ENCODE assay signal across 17 cellular contexts in genomic region chr10:74012480-74012879, GRCh38. TPM values are rescaled to one million over a fixed set of nuclear protein-coding genes. Genes with fewer than 3 reads are reported as not detected.
DNase-seq lines count a peak whose midpoint lies in the region; ATAC-seq, FAIRE-seq and TF ChIP-seq lines count a peak whose summit lies in the region.
"Had no signal": no experiment of that assay in that cellular context is flagged by ENCODE, and none has a peak within 500 bp of the region (broad histone marks: within the 10 kb centered on the region; RNA-seq: fewer than 3 reads in every experiment).

No MANE protein-coding gene starts in this region.

- H3K36me3 Mint-ChIP-seq in effector memory CD8-positive, alpha-beta T cell (ENCODE audit: insufficient read depth), result peaks cover 23% of the 10 kb centered on the region

- H3K4me3 ChIP-seq in DOHH2 (ENCODE audit: low read length) (peak overlapping the region; percentile 63; the same call in 1 of the 2 replicates), rectal smooth muscle tissue (ENCODE audit: low read length) (no peak overlapping the region), small intestine (ENCODE audit: low read depth in 1 of 2, low read length in 2 of 2) (no peak overlapping the region)
- H3K4me3 ChIP-seq: adrenal gland had no signal

- H3K79me2 ChIP-seq in DOHH2 (ENCODE audit: control insufficient read depth, low read length), result peaks cover 85% of the 10 kb centered on the region

- H3K9me3 ChIP-seq in DOHH2 (ENCODE audit: control insufficient read depth, insufficient read depth, low read length), result no peaks in the 10 kb centered on the region
- H3K9me3 ChIP-seq in small intestine (ENCODE audit: control insufficient read depth, low read depth), result no peaks in the 10 kb centered on the region
- H3K9me3 ChIP-seq: adrenal gland had no signal

- H3K36me3 ChIP-seq in DOHH2 (ENCODE audit: control insufficient read depth, low read length) (0 out of 2 replicates have a peak, but pooled peaks cover 3% of the 10 kb centered on the region), rectal smooth muscle tissue (ENCODE audit: control insufficient read depth, insufficient read depth, low read length) (no peaks in the 10 kb centered on the region), small intestine (ENCODE audit: control insufficient read depth in 2 of 2, insufficient read depth in 2 of 2, low read length in 2 of 2) (no peaks in the 10 kb centered on the region)
- H3K36me3 ChIP-seq: adrenal gland had no signal

- H3K27me3 ChIP-seq in DOHH2 (ENCODE audit: control insufficient read depth, low read length), result no peaks in the 10 kb centered on the region
- no peaks in the 10 kb centered on the region for H3K27me3 ChIP-seq in rectal smooth muscle tissue (ENCODE audit: control insufficient read depth, insufficient read depth, low read length)
- H3K27me3 ChIP-seq in small intestine (ENCODE audit: control insufficient read depth in 2 of 2, insufficient read depth in 2 of 2, low read length in 2 of 2), result no peaks in the 10 kb centered on the region
- H3K27me3 ChIP-seq: adrenal gland had no signal

- WGBS in small intestine, 3 donors, result 64 to 66% (median 66%) methylated on average over 2 of the region's 2 CpGs

- H3K27ac ChIP-seq in DOHH2 (ENCODE audit: low read depth, low read length), result peak overlapping the region; percentile 96
- H3K27ac ChIP-seq in rectal smooth muscle tissue (ENCODE audit: low read depth, low read length), result peak overlapping the region; percentile 15
- no peak overlapping the region for H3K27ac ChIP-seq in small intestine (ENCODE audit: low read depth in 1 of 2, low read length in 1 of 2)
- H3K27ac ChIP-seq: adrenal gland, VCaP had no signal

- peak; percentile 17 for ATAC-seq in effector memory CD8-positive, alpha-beta T cell (replicated peaks)

- no peak overlapping the region for H3K4me3 Mint-ChIP-seq in effector memory CD8-positive, alpha-beta T cell

- no peaks in the 10 kb centered on the region for H3K27me3 Mint-ChIP-seq in effector memory CD8-positive, alpha-beta T cell
- H3K27me3 Mint-ChIP-seq: CD4-positive, CD25-positive, alpha-beta regulatory T cell had no signal

- H3K4me2 ChIP-seq in DOHH2 (ENCODE audit: low read length), result peak overlapping the region; percentile 83

- no peak for FAIRE-seq in small intestine (lab: Jason Lieb, UNC)

- peaks cover 77% of the 10 kb centered on the region for H3K4me1 ChIP-seq in DOHH2 (ENCODE audit: control insufficient read depth, low read length)
- peaks cover 11% of the 10 kb centered on the region for H3K4me1 ChIP-seq in rectal smooth muscle tissue (ENCODE audit: control insufficient read depth, insufficient read depth, low read length)
- peaks cover 0 to 3% of the 10 kb centered on the region in 2 donors for H3K4me1 ChIP-seq in small intestine (ENCODE audit: control insufficient read depth in 2 of 2, insufficient read depth in 1 of 2, low read depth in 1 of 2, low read length in 1 of 2)

- no peaks in the 10 kb centered on the region for H3K9me2 ChIP-seq in DOHH2 (replicated peaks; ENCODE audit: control insufficient read depth, low read length)

- peaks cover 54% of the 10 kb centered on the region for H3F3A ChIP-seq in DOHH2 (ENCODE audit: control insufficient read depth, insufficient read depth)

- peak overlapping the region in 1 of 2 donors; percentile 12 for H3K27ac Mint-ChIP-seq in effector memory CD8-positive, alpha-beta T cell
- H3K27ac Mint-ChIP-seq: CD4-positive, CD25-positive, alpha-beta regulatory T cell had no signal

- H3K9ac ChIP-seq in rectal smooth muscle tissue (ENCODE audit: low read length), result no peak overlapping the region

- no peak for TF ChIP-seq CTCF in DOHH2 (IDR thresholded peaks at IDR 0.05; ENCODE audit: low read depth, low read length, poor library complexity, severe bottlenecking)

- H4K20me1 ChIP-seq in DOHH2 (ENCODE audit: control insufficient read depth, insufficient read depth, low read depth, low read length), result no peaks in the 10 kb centered on the region; the same call in 1 of the 2 replicates

- no peaks in the 10 kb centered on the region for H3K9me3 Mint-ChIP-seq in effector memory CD8-positive, alpha-beta T cell
- H3K9me3 Mint-ChIP-seq: CD4-positive, CD25-positive, alpha-beta regulatory T cell had no signal

- peaks cover 34 to 51% of the 10 kb centered on the region in 2 donors for H3K4me1 Mint-ChIP-seq in effector memory CD8-positive, alpha-beta T cell (ENCODE audit: low read depth in 2 of 2)

- DNase-seq in Kasumi-1 (lab: John Stamatoyannopoulos, UW) (peak; percentile 54 to 66), putamen (ENCODE audit: low spot score) (no peak), hypothalamus (lab: John Stamatoyannopoulos, UW) (no peak), small intestine (no peak)
- DNase-seq in effector memory CD8-positive, alpha-beta T cell, result no peak
- DNase-seq in effector CD8-positive, alpha-beta T cell (lab: John Stamatoyannopoulos, UW), result no peak
- DNase-seq: CD4-positive, CD25-positive, alpha-beta regulatory T cell; H7; KG1; NCI-H1930; SIG-M5; stimulated activated CD4-positive, alpha-beta T cell treated with anti-CD3 and anti-CD28 coated beads, Interleukin-4, amount 100 ng/mL, for 4 hours; stimulated activated naive CD4-positive, alpha-beta T cell had no signal

RNA-seq across cellular contexts. Expression of gene VCL, which starts 14.6 kb away (rescaled TPM):
- 10 to 100 TPM in 2 of 3 donors, 1 to 10 TPM in 1; 8.9 to 32.2 (median 11.6) TPM for polyA plus RNA-seq in small intestine

Comparison
In these comparisons a context has a peak if more than half of its experiments do, and no peak if none do; other contexts are left out.
1. H3K27ac ChIP-seq: peak in DOHH2 (single experiment) and rectal smooth muscle tissue (single experiment); none in small intestine (0 of 2).
2. DNase-seq: peak in Kasumi-1 (2 of 2); none in effector memory CD8-positive, alpha-beta T cell (0 of 3), putamen (single experiment), hypothalamus (0 of 51), effector CD8-positive, alpha-beta T cell (single experiment) and small intestine (single experiment).